1 cellular context compared by ENCODE assay signal in the genomic region with DNA sequence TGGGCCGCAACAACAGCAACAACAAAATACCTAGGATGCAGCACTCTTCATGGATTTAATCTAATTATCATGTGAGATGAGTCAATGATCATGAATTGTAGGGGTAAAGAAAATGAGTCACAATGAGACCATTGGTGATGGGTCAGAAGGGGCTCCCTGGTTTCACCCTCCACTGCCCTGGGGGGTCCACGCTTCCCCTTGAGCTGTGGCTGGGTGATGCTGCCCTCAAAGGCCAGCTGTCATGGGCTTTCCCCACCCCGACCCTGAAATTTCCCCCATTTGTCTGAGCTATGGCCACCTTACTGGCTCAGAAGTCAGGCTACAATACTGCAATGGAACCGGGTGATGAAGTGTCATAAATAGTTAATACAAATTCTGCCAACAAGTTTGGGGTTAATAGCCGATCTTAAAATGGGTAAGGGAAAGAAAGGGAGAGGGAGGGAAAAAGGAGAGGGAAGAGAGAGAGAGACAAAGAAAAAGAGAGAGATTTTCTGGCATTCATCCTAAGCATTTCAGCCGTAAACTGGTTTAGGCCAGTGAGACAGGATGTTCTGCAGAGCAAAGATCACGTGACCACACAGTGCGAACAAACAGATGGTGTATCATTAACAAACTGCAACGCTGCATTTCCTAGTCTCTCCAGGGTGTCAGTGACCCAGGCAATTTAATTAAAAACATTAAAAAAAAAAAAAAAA.
TF ChIP-seq lines count a peak whose summit lies in the region.

No MANE protein-coding gene starts in this region.

TF ChIP-seq in HepG2, 621 proteins besides CTCF, POLR2A, EP300 and RAD21 (continued from another document and continues in another):
- TF ChIP-seq EHMT2 (IDR thresholded peaks at IDR 0.05; ENCODE audit: borderline replicate concordance, low read depth, low read length) (no peak), MEIS2 (CRISPR knock-in tag; IDR thresholded peaks at IDR 0.05) (peak; percentile 1; the same call in 1 of the 2 replicates), ZNF530 (CRISPR knock-in tag; IDR thresholded peaks at IDR 0.05; ENCODE audit: low read depth) (no peak), ZNF790 (CRISPR knock-in tag; IDR thresholded peaks at IDR 0.05; ENCODE audit: borderline replicate concordance) (no peak), ZFP36L1 (CRISPR knock-in tag; IDR thresholded peaks at IDR 0.05) (no peak), TAF15 (IDR thresholded peaks at IDR 0.05; ENCODE audit: low read depth, low read length, poor library complexity, severe bottlenecking) (no peak), RCOR2 (CRISPR knock-in tag; IDR thresholded peaks at IDR 0.05) (no peak), SOX13 (IDR thresholded peaks at IDR 0.05) (peak; percentile 74; the same call in 1 of the 2 replicates), SOX13 (CRISPR knock-in tag; conservative IDR thresholded peaks at IDR 0.05 in 1 of 2, IDR thresholded peaks at IDR 0.05 in 1 of 2) (peak in 1 of 2 experiments; percentile 82; a peak in 2 of 4 replicates), HOXD1 (CRISPR knock-in tag; IDR thresholded peaks at IDR 0.05) (no peak), KAT2B (IDR thresholded peaks at IDR 0.05; ENCODE audit: borderline replicate concordance, low read depth, low read length) (no peak), ZNF143 (CRISPR knock-in tag; IDR thresholded peaks at IDR 0.05) (no peak), ZNF101 (CRISPR knock-in tag; IDR thresholded peaks at IDR 0.05; ENCODE audit: borderline replicate concordance, low read depth) (no peak), ZNF644 (CRISPR knock-in tag; IDR thresholded peaks at IDR 0.05; ENCODE audit: low read depth) (no peak), PHF21A (CRISPR knock-in tag; IDR thresholded peaks at IDR 0.05) (no peak), ZNF607 (CRISPR knock-in tag; IDR thresholded peaks at IDR 0.05; ENCODE audit: borderline replicate concordance) (peak; percentile 10; the same call in 1 of the 2 replicates), KLF16 (CRISPR knock-in tag; IDR thresholded peaks at IDR 0.05) (no peak), ZNF775 (CRISPR knock-in tag; IDR thresholded peaks at IDR 0.05; ENCODE audit: borderline replicate concordance) (no peak), ZBTB1 (CRISPR knock-in tag; IDR thresholded peaks at IDR 0.05; ENCODE audit: borderline replicate concordance) (no peak), TEAD3 (CRISPR knock-in tag; optimal IDR thresholded peaks at IDR 0.05; ENCODE audit: borderline replicate concordance) (peak; percentile 29), ZNF567 (CRISPR knock-in tag; IDR thresholded peaks at IDR 0.05; ENCODE audit: borderline replicate concordance) (no peak), SAP130 (CRISPR knock-in tag; IDR thresholded peaks at IDR 0.05; ENCODE audit: low read depth) (no peak; the same call in none of the 2 replicates)
- TF ChIP-seq, protein P1, sequence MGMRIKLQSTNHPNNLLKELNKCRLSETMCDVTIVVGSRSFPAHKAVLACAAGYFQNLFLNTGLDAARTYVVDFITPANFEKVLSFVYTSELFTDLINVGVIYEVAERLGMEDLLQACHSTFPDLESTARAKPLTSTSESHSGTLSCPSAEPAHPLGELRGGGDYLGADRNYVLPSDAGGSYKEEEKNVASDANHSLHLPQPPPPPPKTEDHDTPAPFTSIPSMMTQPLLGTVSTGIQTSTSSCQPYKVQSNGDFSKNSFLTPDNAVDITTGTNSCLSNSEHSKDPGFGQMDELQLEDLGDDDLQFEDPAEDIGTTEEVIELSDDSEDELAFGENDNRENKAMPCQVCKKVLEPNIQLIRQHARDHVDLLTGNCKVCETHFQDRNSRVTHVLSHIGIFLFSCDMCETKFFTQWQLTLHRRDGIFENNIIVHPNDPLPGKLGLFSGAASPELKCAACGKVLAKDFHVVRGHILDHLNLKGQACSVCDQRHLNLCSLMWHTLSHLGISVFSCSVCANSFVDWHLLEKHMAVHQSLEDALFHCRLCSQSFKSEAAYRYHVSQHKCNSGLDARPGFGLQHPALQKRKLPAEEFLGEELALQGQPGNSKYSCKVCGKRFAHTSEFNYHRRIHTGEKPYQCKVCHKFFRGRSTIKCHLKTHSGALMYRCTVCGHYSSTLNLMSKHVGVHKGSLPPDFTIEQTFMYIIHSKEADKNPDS (CRISPR knock-in tag; IDR thresholded peaks at IDR 0.05): no peak
- TF ChIP-seq, protein P2, sequence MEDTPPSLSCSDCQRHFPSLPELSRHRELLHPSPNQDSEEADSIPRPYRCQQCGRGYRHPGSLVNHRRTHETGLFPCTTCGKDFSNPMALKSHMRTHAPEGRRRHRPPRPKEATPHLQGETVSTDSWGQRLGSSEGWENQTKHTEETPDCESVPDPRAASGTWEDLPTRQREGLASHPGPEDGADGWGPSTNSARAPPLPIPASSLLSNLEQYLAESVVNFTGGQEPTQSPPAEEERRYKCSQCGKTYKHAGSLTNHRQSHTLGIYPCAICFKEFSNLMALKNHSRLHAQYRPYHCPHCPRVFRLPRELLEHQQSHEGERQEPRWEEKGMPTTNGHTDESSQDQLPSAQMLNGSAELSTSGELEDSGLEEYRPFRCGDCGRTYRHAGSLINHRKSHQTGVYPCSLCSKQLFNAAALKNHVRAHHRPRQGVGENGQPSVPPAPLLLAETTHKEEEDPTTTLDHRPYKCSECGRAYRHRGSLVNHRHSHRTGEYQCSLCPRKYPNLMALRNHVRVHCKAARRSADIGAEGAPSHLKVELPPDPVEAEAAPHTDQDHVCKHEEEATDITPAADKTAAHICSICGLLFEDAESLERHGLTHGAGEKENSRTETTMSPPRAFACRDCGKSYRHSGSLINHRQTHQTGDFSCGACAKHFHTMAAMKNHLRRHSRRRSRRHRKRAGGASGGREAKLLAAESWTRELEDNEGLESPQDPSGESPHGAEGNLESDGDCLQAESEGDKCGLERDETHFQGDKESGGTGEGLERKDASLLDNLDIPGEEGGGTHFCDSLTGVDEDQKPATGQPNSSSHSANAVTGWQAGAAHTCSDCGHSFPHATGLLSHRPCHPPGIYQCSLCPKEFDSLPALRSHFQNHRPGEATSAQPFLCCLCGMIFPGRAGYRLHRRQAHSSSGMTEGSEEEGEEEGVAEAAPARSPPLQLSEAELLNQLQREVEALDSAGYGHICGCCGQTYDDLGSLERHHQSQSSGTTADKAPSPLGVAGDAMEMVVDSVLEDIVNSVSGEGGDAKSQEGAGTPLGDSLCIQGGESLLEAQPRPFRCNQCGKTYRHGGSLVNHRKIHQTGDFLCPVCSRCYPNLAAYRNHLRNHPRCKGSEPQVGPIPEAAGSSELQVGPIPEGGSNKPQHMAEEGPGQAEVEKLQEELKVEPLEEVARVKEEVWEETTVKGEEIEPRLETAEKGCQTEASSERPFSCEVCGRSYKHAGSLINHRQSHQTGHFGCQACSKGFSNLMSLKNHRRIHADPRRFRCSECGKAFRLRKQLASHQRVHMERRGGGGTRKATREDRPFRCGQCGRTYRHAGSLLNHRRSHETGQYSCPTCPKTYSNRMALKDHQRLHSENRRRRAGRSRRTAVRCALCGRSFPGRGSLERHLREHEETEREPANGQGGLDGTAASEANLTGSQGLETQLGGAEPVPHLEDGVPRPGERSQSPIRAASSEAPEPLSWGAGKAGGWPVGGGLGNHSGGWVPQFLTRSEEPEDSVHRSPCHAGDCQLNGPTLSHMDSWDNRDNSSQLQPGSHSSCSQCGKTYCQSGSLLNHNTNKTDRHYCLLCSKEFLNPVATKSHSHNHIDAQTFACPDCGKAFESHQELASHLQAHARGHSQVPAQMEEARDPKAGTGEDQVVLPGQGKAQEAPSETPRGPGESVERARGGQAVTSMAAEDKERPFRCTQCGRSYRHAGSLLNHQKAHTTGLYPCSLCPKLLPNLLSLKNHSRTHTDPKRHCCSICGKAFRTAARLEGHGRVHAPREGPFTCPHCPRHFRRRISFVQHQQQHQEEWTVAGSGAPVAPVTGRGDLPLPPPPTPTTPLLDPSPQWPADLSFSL (CRISPR knock-in tag; IDR thresholded peaks at IDR 0.05): no peak
- TF ChIP-seq, protein P3, sequence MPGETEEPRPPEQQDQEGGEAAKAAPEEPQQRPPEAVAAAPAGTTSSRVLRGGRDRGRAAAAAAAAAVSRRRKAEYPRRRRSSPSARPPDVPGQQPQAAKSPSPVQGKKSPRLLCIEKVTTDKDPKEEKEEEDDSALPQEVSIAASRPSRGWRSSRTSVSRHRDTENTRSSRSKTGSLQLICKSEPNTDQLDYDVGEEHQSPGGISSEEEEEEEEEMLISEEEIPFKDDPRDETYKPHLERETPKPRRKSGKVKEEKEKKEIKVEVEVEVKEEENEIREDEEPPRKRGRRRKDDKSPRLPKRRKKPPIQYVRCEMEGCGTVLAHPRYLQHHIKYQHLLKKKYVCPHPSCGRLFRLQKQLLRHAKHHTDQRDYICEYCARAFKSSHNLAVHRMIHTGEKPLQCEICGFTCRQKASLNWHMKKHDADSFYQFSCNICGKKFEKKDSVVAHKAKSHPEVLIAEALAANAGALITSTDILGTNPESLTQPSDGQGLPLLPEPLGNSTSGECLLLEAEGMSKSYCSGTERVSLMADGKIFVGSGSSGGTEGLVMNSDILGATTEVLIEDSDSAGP (CRISPR knock-in tag; IDR thresholded peaks at IDR 0.05; ENCODE audit: borderline replicate concordance): no peak
- TF ChIP-seq, protein P4, sequence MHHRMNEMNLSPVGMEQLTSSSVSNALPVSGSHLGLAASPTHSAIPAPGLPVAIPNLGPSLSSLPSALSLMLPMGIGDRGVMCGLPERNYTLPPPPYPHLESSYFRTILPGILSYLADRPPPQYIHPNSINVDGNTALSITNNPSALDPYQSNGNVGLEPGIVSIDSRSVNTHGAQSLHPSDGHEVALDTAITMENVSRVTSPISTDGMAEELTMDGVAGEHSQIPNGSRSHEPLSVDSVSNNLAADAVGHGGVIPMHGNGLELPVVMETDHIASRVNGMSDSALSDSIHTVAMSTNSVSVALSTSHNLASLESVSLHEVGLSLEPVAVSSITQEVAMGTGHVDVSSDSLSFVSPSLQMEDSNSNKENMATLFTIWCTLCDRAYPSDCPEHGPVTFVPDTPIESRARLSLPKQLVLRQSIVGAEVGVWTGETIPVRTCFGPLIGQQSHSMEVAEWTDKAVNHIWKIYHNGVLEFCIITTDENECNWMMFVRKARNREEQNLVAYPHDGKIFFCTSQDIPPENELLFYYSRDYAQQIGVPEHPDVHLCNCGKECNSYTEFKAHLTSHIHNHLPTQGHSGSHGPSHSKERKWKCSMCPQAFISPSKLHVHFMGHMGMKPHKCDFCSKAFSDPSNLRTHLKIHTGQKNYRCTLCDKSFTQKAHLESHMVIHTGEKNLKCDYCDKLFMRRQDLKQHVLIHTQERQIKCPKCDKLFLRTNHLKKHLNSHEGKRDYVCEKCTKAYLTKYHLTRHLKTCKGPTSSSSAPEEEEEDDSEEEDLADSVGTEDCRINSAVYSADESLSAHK (CRISPR knock-in tag; IDR thresholded peaks at IDR 0.05; ENCODE audit: borderline replicate concordance): no peak
- TF ChIP-seq, protein P5, sequence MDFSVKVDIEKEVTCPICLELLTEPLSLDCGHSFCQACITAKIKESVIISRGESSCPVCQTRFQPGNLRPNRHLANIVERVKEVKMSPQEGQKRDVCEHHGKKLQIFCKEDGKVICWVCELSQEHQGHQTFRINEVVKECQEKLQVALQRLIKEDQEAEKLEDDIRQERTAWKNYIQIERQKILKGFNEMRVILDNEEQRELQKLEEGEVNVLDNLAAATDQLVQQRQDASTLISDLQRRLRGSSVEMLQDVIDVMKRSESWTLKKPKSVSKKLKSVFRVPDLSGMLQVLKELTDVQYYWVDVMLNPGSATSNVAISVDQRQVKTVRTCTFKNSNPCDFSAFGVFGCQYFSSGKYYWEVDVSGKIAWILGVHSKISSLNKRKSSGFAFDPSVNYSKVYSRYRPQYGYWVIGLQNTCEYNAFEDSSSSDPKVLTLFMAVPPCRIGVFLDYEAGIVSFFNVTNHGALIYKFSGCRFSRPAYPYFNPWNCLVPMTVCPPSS (IDR thresholded peaks at IDR 0.05): peak; percentile 95; the same call in 1 of the 2 replicates
- TF ChIP-seq, protein P6, sequence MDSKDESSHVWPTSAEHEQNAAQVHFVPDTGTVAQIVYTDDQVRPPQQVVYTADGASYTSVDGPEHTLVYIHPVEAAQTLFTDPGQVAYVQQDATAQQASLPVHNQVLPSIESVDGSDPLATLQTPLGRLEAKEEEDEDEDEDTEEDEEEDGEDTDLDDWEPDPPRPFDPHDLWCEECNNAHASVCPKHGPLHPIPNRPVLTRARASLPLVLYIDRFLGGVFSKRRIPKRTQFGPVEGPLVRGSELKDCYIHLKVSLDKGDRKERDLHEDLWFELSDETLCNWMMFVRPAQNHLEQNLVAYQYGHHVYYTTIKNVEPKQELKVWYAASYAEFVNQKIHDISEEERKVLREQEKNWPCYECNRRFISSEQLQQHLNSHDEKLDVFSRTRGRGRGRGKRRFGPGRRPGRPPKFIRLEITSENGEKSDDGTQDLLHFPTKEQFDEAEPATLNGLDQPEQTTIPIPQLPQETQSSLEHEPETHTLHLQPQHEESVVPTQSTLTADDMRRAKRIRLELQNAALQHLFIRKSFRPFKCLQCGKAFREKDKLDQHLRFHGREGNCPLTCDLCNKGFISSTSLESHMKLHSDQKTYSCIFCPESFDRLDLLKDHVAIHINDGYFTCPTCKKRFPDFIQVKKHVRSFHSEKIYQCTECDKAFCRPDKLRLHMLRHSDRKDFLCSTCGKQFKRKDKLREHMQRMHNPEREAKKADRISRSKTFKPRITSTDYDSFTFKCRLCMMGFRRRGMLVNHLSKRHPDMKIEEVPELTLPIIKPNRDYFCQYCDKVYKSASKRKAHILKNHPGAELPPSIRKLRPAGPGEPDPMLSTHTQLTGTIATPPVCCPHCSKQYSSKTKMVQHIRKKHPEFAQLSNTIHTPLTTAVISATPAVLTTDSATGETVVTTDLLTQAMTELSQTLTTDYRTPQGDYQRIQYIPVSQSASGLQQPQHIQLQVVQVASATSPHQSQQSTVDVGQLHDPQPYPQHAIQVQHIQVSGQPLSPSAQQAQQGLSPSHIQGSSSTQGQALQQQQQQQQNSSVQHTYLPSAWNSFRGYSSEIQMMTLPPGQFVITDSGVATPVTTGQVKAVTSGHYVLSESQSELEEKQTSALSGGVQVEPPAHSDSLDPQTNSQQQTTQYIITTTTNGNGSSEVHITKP (CRISPR knock-in tag; IDR thresholded peaks at IDR 0.05; ENCODE audit: low read depth): peak; percentile 14; the same call in 1 of the 2 replicates
- TF ChIP-seq, protein P7, sequence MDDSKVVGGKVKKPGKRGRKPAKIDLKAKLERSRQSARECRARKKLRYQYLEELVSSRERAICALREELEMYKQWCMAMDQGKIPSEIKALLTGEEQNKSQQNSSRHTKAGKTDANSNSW (CRISPR knock-in tag; IDR thresholded peaks at IDR 0.05; ENCODE audit: borderline replicate concordance): no peak
- TF ChIP-seq, protein P8, sequence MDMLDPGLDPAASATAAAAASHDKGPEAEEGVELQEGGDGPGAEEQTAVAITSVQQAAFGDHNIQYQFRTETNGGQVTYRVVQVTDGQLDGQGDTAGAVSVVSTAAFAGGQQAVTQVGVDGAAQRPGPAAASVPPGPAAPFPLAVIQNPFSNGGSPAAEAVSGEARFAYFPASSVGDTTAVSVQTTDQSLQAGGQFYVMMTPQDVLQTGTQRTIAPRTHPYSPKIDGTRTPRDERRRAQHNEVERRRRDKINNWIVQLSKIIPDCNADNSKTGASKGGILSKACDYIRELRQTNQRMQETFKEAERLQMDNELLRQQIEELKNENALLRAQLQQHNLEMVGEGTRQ (IDR thresholded peaks at IDR 0.05; ENCODE audit: low read depth, low read length): peak; percentile 98
- TF ChIP-seq, protein P8 (CRISPR knock-in tag; IDR thresholded peaks at IDR 0.05; ENCODE audit: borderline replicate concordance): peak; percentile 88; the same call in 1 of the 2 replicates
